Comparison of ENCODE assay signal across 8 cellular contexts in genomic region chr14:45085004-45085403, GRCh38. TPM values are rescaled to one million over a fixed set of nuclear protein-coding genes. Genes with fewer than 3 reads are reported as not detected.
DNase-seq lines count a peak whose midpoint lies in the region; ATAC-seq, FAIRE-seq and TF ChIP-seq lines count a peak whose summit lies in the region.

No MANE protein-coding gene starts in this region.

- no peak for TF ChIP-seq CTCF in PC-3 (conservative IDR thresholded peaks at IDR 0.05; ENCODE audit: low read depth, low read length)
- no peak for TF ChIP-seq CTCF in endodermal cell (conservative IDR thresholded peaks at IDR 0.05)
- no peak for TF ChIP-seq CTCF in neural crest cell (conservative IDR thresholded peaks at IDR 0.05)

- H3K36me3 Mint-ChIP-seq in endodermal cell (ENCODE audit: low read depth) (peaks cover 11% of the 10 kb centered on the region), neural crest cell (ENCODE audit: low read depth) (peaks cover 2% of the 10 kb centered on the region)

- peak overlapping the region; percentile 88 for H3K4me2 ChIP-seq in PC-3 (ENCODE audit: low read length)

- H3K4me3 Mint-ChIP-seq in endodermal cell (peak overlapping the region; percentile 98), neural crest cell (peak overlapping the region; percentile 99)

- H3K27me3 ChIP-seq in PC-3 (ENCODE audit: low read length), result no peaks in the 10 kb centered on the region
- no peaks in the 10 kb centered on the region for H3K27me3 ChIP-seq in endodermal cell (ENCODE audit: control insufficient read depth, insufficient read depth, low read length, poor library complexity, severe bottlenecking)

- no peaks in the 10 kb centered on the region for H3F3A ChIP-seq in PC-3 (ENCODE audit: low read length, unreplicated experiment)

- H2AFZ ChIP-seq in PC-3 (ENCODE audit: low read length), result no peak overlapping the region

- H3K4me1 ChIP-seq in PC-3 (ENCODE audit: insufficient read depth, low read length) (peaks cover 38% of the 10 kb centered on the region), endodermal cell (ENCODE audit: control insufficient read depth, insufficient read depth, low read length) (no peaks in the 10 kb centered on the region)

- H3K79me2 ChIP-seq in PC-3 (ENCODE audit: low read length), result peaks cover 61% of the 10 kb centered on the region

- TF ChIP-seq POLR2A in H54 (IDR thresholded peaks at IDR 0.05; ENCODE audit: low read depth, low read length) (no peak), GM18505 (IDR thresholded peaks at IDR 0.05; ENCODE audit: borderline replicate concordance, extremely low read depth, insufficient read depth, insufficient read length) (no peak)

- H3K4me1 Mint-ChIP-seq in endodermal cell (peaks cover 48% of the 10 kb centered on the region), neural crest cell (peaks cover 56% of the 10 kb centered on the region)

- H3K27me3 Mint-ChIP-seq in endodermal cell (ENCODE audit: insufficient read depth) (no peaks in the 10 kb centered on the region), neural crest cell (ENCODE audit: low read depth) (no peaks in the 10 kb centered on the region)

- H3K9me3 ChIP-seq in PC-3 (ENCODE audit: low read length), result no peaks in the 10 kb centered on the region
- H3K9me3 ChIP-seq in endodermal cell (ENCODE audit: control insufficient read depth, low read length), result peaks cover 11% of the 10 kb centered on the region

- intact Hi-C loops in PC-3 (cut with micrococcal nuclease), result no loop called here

- BruUV-seq in PC-3 (replicated peaks; lab: Mats Ljungman, UMichigan), result no TSS peak

- WGBS in endodermal cell (ENCODE audit: insufficient coverage in 1 of 2, insufficient read length in 1 of 2), 2 experiments, result 9 to 19% methylated on average over 2 to 3 of the region's 3 CpGs

- no peak for DNase-seq in H54 (ENCODE audit: insufficient read length, low spot score)
- peak; percentile 15 for DNase-seq in PC-3
- DNase-seq in endodermal cell, result no peak
- no peak for DNase-seq in neural crest cell (ENCODE audit: low read depth, low spot score)
- no peak for DNase-seq in NCI-H187 (lab: John Stamatoyannopoulos, UW)

- no peaks in the 10 kb centered on the region for H3K9me2 ChIP-seq in PC-3 (replicated peaks; ENCODE audit: low read length)

- POLR2A ChIA-PET in PC-3 (lab: Charles Lee; ENCODE audit: unreplicated experiment), result interaction anchor here (0.8 kb wide), 1 partner anchor 28 kb away, joined by 3 read pairs; no protein-coding TSS in a partner anchor

- H3K27ac Mint-ChIP-seq in endodermal cell (peak overlapping the region; percentile 84), neural crest cell (ENCODE audit: unreplicated experiment) (peak overlapping the region; percentile 76)

- FAIRE-seq in H54 (lab: Jason Lieb, UNC), result peak; percentile 48

- ATAC-seq in PC-3, result no peak; the same call in 1 of the 2 replicates
- ATAC-seq in GM18505 (IDR thresholded peaks at IDR 0.05; ENCODE audit: unreplicated experiment), result no peak
- no peak for ATAC-seq in GM21515 (IDR thresholded peaks at IDR 0.05; ENCODE audit: unreplicated experiment)
- no peak for ATAC-seq in GM19397 (IDR thresholded peaks at IDR 0.05; ENCODE audit: unreplicated experiment)

- H3K9me3 Mint-ChIP-seq in endodermal cell (peaks cover 17% of the 10 kb centered on the region), neural crest cell (no peaks in the 10 kb centered on the region)

- H3K27ac ChIP-seq in PC-3 (ENCODE audit: low read length) (no peak overlapping the region), endodermal cell (ENCODE audit: low read depth, low read length) (no peak overlapping the region)

- CTCF ChIA-PET in PC-3 (lab: Charles Lee), result no interaction called here

- H3K9ac ChIP-seq in PC-3 (ENCODE audit: low read length), result peak overlapping the region; percentile 97
- H3K9ac ChIP-seq in endodermal cell (ENCODE audit: extremely low read depth, low read length, poor library complexity, severe bottlenecking), result peak overlapping the region; percentile 87

- peaks cover 53% of the 10 kb centered on the region for H4K20me1 ChIP-seq in PC-3 (ENCODE audit: low read length)

- H3K4me3 ChIP-seq in PC-3 (ENCODE audit: low read length), result peak overlapping the region; percentile 99
- peak overlapping the region; percentile 98 for H3K4me3 ChIP-seq in endodermal cell (ENCODE audit: low read length)

- H3K36me3 ChIP-seq in PC-3 (ENCODE audit: low read depth, low read length) (no peaks in the 10 kb centered on the region; the same call in 1 of the 2 replicates), endodermal cell (ENCODE audit: control insufficient read depth, insufficient read depth, low read length) (peaks cover 3% of the 10 kb centered on the region)

RNA-seq across cellular contexts. Expression of gene PRPF39, which starts 1.1 kb away (rescaled TPM):
- total RNA-seq in PC-3 (2014; rRNA removed), result 16.9 and 19.2 TPM in 2 replicates
- 10 to 100 TPM; 50.7 to 50.8 TPM for total RNA-seq in endodermal cell
- 43.6 TPM for polyA plus RNA-seq in endodermal cell (2013, experiment 1 of 2)
- polyA plus RNA-seq in endodermal cell (2013, experiment 2 of 2), result 34.9 TPM
- 65.3 and 67.8 TPM in 2 replicates for total RNA-seq in neural crest cell

RNA-seq across cellular contexts. Expression of gene FKBP3, which starts 49.3 kb away (rescaled TPM):
- 48.0 and 53.7 TPM in 2 replicates for total RNA-seq in PC-3 (2014; rRNA removed)
- 100 to 1,000 TPM; 153 to 188 TPM for total RNA-seq in endodermal cell
- polyA plus RNA-seq in endodermal cell (2013, experiment 1 of 2), result 158 TPM
- 159 TPM for polyA plus RNA-seq in endodermal cell (2013, experiment 2 of 2)
- 144 and 149 TPM in 2 replicates for total RNA-seq in neural crest cell

RNA-seq across cellular contexts. Expression of gene FANCM, which starts 50.7 kb away (rescaled TPM):
- 11.7 and 15.6 TPM in 2 replicates for total RNA-seq in PC-3 (2014; rRNA removed)
- 10 to 100 TPM; 13.1 to 15.8 TPM for total RNA-seq in endodermal cell
- polyA plus RNA-seq in endodermal cell (2013, experiment 1 of 2), result 8.0 TPM
- 9.6 TPM for polyA plus RNA-seq in endodermal cell (2013, experiment 2 of 2)
- total RNA-seq in neural crest cell, result 16.3 and 19.0 TPM in 2 replicates
